ENCODE assay signal across 1 cellular context in the genomic region with DNA sequence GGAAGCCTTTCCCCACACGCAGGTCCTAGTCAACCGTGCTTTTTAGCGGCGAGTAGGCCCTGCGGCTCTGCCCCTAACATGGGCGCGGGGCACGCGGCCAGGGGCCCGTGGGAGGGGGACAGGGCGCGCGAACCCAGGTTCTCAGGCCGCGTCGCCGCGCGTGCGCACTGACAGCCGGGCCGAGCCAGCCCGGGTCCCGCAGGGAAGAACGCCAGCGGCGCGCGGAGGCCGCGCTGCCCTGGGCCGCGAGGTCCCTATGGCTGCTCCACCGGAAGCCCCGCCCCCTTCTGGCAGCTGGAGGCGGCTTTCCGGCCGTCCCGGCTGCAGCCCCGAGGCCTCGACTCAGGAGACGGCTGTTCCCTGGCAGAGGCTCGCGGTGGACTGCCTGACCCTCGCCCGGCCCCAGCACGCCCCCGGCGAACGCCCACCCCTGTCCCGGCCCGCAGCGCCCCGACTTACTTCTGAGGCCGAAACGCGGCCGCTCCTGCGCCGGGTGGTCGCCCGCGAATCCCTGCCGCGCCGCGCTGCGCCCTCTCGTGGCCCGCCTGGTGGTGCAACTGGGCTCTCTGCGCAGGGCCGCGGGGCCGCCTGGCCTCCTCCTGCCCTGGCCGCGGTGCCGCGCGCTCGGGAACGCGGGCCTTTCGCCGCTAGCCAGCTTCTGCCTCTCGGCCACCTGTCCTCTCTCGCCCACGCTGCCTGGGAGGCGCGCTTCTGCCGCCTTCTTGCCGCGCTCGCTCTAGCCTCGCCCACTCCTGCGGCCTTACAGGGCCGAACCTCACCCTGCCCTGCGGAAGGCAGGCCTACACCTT.
TF ChIP-seq lines count a peak whose summit lies in the region.

No MANE protein-coding gene starts in this region.

TF ChIP-seq in K562, 482 proteins besides CTCF, POLR2A, EP300 and RAD21 (continued from another document and continues in another):
- TF ChIP-seq, protein P1, sequence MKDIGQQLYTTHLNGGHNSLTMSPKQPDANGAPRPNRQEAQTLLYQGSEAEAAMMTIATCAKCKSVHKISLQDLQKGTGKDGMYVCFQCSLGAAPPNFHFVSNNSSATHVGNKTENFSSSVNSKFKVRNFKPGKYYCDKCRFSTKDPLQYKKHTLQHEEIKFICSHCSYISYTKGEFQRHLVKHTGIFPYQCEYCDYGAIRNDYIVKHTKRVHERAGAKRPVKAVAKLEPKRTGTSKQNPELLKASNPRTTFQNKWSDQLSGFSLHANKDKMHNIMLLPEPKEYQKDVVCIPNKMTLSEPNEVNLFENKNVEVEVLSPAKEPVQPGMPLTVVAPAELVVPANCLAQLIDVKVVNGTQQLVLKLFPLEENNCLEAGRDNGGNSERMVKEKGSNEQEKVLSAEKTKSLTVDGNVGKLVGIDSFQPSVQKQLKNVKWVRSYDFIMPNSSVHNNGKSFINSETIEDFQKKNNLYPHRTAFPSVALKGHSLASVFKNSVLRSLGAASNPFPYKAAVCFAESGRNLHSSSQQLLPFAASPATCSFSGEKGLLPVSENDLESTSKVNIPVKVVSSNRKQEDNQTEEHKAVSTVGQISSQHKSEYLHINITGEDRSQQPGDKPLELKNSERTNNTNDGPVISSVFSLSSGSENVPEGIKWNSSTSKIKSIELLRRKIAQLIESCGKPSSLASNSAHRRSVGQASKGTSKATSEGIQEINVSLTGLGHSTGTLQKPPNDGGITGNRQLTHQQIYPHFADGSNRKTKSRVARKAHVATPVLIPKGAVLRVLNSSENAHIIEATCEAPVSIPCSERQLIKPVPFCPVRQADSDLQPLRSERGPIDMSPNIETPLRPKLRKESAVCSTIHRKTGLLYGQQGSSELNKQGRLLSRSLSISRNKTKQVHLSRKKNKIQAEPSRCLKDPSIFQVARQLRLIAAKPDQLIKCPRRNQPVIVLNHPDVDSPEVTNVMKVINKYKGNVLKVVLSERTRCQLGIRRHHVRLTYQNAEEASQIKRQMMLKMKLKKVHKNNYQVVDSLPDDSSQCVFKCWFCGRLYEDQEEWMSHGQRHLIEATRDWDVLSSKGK (CRISPR knock-in tag; IDR thresholded peaks at IDR 0.05) = no peak
- TF ChIP-seq FIP1L1 (IDR thresholded peaks at IDR 0.05; ENCODE audit: low read depth, low read length, poor library complexity, severe bottlenecking) (peak; percentile 92), ZNF140 (CRISPR knock-in tag; IDR thresholded peaks at IDR 0.05) (no peak), SMAD3 (CRISPR knock-in tag; conservative IDR thresholded peaks at IDR 0.05) (no peak), TAF1 (IDR thresholded peaks at IDR 0.05; ENCODE audit: control insufficient read depth, extremely low read depth, insufficient read depth, low read length, severe bottlenecking) (no peak), ZNF780A (CRISPR knock-in tag; IDR thresholded peaks at IDR 0.05) (no peak), ZNF561 (CRISPR knock-in tag; conservative IDR thresholded peaks at IDR 0.05) (no peak), ZC3H11A (IDR thresholded peaks at IDR 0.05; ENCODE audit: low read depth, low read length) (no peak), ZNF778 (CRISPR knock-in tag; IDR thresholded peaks at IDR 0.05) (no peak), TEAD1 (CRISPR knock-in tag; IDR thresholded peaks at IDR 0.05) (peak; percentile 2 to 85; a peak in 3 of 4 replicates), ZFP30 (CRISPR knock-in tag; IDR thresholded peaks at IDR 0.05; ENCODE audit: borderline replicate concordance) (no peak), ZNF354B (CRISPR knock-in tag; IDR thresholded peaks at IDR 0.05) (no peak), ZNF324 (CRISPR knock-in tag; IDR thresholded peaks at IDR 0.05) (no peak), GABPA (tag; conservative IDR thresholded peaks at IDR 0.05; ENCODE audit: low read depth) (peak; percentile 96), HDAC2 (IDR thresholded peaks at IDR 0.05) (no peak), POLR2H (tag; IDR thresholded peaks at IDR 0.05; ENCODE audit: low read depth) (peak; percentile 79), MECOM (CRISPR knock-in tag; IDR thresholded peaks at IDR 0.05) (no peak), MEF2D (tag; conservative IDR thresholded peaks at IDR 0.05; ENCODE audit: low read depth) (no peak), POLR3G (IDR thresholded peaks at IDR 0.05; ENCODE audit: extremely low read depth, insufficient read length, insufficient replicate concordance) (no peak), LCOR (CRISPR knock-in tag; IDR thresholded peaks at IDR 0.05) (peak; percentile 90), ZNF431 (CRISPR knock-in tag; IDR thresholded peaks at IDR 0.05) (peak; percentile 75), KLF10 (CRISPR knock-in tag; IDR thresholded peaks at IDR 0.05) (no peak), NBN (IDR thresholded peaks at IDR 0.05; ENCODE audit: low read depth) (no peak), TFAM (CRISPR knock-in tag; conservative IDR thresholded peaks at IDR 0.05) (no peak), COPS2 (conservative IDR thresholded peaks at IDR 0.05) (no peak), SREBF2 (CRISPR knock-in tag; IDR thresholded peaks at IDR 0.05) (no peak), SMAD2 (IDR thresholded peaks at IDR 0.05; ENCODE audit: low read depth, low read length) (no peak)
- TF ChIP-seq, protein P2, sequence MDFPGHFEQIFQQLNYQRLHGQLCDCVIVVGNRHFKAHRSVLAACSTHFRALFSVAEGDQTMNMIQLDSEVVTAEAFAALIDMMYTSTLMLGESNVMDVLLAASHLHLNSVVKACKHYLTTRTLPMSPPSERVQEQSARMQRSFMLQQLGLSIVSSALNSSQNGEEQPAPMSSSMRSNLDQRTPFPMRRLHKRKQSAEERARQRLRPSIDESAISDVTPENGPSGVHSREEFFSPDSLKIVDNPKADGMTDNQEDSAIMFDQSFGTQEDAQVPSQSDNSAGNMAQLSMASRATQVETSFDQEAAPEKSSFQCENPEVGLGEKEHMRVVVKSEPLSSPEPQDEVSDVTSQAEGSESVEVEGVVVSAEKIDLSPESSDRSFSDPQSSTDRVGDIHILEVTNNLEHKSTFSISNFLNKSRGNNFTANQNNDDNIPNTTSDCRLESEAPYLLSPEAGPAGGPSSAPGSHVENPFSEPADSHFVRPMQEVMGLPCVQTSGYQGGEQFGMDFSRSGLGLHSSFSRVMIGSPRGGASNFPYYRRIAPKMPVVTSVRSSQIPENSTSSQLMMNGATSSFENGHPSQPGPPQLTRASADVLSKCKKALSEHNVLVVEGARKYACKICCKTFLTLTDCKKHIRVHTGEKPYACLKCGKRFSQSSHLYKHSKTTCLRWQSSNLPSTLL (IDR thresholded peaks at IDR 0.05) = no peak
- TF ChIP-seq, protein P3, sequence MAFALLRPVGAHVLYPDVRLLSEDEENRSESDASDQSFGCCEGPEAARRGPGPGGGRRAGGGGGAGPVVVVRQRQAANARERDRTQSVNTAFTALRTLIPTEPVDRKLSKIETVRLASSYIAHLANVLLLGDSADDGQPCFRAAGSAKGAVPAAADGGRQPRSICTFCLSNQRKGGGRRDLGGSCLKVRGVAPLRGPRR (CRISPR knock-in tag; IDR thresholded peaks at IDR 0.05) = no peak
- TF ChIP-seq, protein P4, sequence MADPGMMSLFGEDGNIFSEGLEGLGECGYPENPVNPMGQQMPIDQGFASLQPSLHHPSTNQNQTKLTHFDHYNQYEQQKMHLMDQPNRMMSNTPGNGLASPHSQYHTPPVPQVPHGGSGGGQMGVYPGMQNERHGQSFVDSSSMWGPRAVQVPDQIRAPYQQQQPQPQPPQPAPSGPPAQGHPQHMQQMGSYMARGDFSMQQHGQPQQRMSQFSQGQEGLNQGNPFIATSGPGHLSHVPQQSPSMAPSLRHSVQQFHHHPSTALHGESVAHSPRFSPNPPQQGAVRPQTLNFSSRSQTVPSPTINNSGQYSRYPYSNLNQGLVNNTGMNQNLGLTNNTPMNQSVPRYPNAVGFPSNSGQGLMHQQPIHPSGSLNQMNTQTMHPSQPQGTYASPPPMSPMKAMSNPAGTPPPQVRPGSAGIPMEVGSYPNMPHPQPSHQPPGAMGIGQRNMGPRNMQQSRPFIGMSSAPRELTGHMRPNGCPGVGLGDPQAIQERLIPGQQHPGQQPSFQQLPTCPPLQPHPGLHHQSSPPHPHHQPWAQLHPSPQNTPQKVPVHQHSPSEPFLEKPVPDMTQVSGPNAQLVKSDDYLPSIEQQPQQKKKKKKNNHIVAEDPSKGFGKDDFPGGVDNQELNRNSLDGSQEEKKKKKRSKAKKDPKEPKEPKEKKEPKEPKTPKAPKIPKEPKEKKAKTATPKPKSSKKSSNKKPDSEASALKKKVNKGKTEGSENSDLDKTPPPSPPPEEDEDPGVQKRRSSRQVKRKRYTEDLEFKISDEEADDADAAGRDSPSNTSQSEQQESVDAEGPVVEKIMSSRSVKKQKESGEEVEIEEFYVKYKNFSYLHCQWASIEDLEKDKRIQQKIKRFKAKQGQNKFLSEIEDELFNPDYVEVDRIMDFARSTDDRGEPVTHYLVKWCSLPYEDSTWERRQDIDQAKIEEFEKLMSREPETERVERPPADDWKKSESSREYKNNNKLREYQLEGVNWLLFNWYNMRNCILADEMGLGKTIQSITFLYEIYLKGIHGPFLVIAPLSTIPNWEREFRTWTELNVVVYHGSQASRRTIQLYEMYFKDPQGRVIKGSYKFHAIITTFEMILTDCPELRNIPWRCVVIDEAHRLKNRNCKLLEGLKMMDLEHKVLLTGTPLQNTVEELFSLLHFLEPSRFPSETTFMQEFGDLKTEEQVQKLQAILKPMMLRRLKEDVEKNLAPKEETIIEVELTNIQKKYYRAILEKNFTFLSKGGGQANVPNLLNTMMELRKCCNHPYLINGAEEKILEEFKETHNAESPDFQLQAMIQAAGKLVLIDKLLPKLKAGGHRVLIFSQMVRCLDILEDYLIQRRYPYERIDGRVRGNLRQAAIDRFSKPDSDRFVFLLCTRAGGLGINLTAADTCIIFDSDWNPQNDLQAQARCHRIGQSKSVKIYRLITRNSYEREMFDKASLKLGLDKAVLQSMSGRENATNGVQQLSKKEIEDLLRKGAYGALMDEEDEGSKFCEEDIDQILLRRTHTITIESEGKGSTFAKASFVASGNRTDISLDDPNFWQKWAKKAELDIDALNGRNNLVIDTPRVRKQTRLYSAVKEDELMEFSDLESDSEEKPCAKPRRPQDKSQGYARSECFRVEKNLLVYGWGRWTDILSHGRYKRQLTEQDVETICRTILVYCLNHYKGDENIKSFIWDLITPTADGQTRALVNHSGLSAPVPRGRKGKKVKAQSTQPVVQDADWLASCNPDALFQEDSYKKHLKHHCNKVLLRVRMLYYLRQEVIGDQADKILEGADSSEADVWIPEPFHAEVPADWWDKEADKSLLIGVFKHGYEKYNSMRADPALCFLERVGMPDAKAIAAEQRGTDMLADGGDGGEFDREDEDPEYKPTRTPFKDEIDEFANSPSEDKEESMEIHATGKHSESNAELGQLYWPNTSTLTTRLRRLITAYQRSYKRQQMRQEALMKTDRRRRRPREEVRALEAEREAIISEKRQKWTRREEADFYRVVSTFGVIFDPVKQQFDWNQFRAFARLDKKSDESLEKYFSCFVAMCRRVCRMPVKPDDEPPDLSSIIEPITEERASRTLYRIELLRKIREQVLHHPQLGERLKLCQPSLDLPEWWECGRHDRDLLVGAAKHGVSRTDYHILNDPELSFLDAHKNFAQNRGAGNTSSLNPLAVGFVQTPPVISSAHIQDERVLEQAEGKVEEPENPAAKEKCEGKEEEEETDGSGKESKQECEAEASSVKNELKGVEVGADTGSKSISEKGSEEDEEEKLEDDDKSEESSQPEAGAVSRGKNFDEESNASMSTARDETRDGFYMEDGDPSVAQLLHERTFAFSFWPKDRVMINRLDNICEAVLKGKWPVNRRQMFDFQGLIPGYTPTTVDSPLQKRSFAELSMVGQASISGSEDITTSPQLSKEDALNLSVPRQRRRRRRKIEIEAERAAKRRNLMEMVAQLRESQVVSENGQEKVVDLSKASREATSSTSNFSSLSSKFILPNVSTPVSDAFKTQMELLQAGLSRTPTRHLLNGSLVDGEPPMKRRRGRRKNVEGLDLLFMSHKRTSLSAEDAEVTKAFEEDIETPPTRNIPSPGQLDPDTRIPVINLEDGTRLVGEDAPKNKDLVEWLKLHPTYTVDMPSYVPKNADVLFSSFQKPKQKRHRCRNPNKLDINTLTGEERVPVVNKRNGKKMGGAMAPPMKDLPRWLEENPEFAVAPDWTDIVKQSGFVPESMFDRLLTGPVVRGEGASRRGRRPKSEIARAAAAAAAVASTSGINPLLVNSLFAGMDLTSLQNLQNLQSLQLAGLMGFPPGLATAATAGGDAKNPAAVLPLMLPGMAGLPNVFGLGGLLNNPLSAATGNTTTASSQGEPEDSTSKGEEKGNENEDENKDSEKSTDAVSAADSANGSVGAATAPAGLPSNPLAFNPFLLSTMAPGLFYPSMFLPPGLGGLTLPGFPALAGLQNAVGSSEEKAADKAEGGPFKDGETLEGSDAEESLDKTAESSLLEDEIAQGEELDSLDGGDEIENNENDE (IDR thresholded peaks at IDR 0.05; ENCODE audit: low read depth, low read length) = no peak
- TF ChIP-seq, protein P5, sequence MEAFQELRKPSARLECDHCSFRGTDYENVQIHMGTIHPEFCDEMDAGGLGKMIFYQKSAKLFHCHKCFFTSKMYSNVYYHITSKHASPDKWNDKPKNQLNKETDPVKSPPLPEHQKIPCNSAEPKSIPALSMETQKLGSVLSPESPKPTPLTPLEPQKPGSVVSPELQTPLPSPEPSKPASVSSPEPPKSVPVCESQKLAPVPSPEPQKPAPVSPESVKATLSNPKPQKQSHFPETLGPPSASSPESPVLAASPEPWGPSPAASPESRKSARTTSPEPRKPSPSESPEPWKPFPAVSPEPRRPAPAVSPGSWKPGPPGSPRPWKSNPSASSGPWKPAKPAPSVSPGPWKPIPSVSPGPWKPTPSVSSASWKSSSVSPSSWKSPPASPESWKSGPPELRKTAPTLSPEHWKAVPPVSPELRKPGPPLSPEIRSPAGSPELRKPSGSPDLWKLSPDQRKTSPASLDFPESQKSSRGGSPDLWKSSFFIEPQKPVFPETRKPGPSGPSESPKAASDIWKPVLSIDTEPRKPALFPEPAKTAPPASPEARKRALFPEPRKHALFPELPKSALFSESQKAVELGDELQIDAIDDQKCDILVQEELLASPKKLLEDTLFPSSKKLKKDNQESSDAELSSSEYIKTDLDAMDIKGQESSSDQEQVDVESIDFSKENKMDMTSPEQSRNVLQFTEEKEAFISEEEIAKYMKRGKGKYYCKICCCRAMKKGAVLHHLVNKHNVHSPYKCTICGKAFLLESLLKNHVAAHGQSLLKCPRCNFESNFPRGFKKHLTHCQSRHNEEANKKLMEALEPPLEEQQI (IDR thresholded peaks at IDR 0.05) = no peak
- TF ChIP-seq, protein P6, sequence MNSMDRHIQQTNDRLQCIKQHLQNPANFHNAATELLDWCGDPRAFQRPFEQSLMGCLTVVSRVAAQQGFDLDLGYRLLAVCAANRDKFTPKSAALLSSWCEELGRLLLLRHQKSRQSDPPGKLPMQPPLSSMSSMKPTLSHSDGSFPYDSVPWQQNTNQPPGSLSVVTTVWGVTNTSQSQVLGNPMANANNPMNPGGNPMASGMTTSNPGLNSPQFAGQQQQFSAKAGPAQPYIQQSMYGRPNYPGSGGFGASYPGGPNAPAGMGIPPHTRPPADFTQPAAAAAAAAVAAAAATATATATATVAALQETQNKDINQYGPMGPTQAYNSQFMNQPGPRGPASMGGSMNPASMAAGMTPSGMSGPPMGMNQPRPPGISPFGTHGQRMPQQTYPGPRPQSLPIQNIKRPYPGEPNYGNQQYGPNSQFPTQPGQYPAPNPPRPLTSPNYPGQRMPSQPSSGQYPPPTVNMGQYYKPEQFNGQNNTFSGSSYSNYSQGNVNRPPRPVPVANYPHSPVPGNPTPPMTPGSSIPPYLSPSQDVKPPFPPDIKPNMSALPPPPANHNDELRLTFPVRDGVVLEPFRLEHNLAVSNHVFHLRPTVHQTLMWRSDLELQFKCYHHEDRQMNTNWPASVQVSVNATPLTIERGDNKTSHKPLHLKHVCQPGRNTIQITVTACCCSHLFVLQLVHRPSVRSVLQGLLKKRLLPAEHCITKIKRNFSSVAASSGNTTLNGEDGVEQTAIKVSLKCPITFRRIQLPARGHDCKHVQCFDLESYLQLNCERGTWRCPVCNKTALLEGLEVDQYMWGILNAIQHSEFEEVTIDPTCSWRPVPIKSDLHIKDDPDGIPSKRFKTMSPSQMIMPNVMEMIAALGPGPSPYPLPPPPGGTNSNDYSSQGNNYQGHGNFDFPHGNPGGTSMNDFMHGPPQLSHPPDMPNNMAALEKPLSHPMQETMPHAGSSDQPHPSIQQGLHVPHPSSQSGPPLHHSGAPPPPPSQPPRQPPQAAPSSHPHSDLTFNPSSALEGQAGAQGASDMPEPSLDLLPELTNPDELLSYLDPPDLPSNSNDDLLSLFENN (IDR thresholded peaks at IDR 0.05; ENCODE audit: low read depth in 2 of 2, low read length in 2 of 2) = no peak; a peak in 2 of 4 replicates
